In the genomic region with DNA sequence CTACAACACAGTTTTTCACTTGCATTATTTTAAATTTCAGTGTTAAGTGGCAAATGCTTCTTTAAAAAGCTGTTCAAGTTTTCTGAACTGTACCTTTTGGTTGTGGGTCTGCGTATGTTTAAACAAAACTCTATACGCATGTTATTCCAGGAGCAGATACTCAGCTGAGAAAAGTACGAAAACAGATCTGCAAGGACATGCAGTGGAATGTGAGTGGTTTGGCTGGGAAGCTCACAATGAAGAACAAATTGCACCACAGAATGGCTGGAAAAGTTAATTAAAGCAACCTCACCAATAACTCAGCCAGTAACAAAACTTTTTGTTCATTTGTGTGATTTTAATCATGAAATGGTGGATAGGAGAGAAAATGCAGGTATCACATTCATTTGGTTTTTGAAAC, we compare ENCODE assay signal across 1 cellular context.
TF ChIP-seq lines count a peak whose summit lies in the region.

No MANE protein-coding gene starts in this region.

TF ChIP-seq in SK-N-SH, 30 proteins besides CTCF, POLR2A, EP300 and RAD21:
- no peak for TF ChIP-seq MXI1 (IDR thresholded peaks at IDR 0.05; ENCODE audit: low read depth, low read length)
- TF ChIP-seq, protein P1, sequence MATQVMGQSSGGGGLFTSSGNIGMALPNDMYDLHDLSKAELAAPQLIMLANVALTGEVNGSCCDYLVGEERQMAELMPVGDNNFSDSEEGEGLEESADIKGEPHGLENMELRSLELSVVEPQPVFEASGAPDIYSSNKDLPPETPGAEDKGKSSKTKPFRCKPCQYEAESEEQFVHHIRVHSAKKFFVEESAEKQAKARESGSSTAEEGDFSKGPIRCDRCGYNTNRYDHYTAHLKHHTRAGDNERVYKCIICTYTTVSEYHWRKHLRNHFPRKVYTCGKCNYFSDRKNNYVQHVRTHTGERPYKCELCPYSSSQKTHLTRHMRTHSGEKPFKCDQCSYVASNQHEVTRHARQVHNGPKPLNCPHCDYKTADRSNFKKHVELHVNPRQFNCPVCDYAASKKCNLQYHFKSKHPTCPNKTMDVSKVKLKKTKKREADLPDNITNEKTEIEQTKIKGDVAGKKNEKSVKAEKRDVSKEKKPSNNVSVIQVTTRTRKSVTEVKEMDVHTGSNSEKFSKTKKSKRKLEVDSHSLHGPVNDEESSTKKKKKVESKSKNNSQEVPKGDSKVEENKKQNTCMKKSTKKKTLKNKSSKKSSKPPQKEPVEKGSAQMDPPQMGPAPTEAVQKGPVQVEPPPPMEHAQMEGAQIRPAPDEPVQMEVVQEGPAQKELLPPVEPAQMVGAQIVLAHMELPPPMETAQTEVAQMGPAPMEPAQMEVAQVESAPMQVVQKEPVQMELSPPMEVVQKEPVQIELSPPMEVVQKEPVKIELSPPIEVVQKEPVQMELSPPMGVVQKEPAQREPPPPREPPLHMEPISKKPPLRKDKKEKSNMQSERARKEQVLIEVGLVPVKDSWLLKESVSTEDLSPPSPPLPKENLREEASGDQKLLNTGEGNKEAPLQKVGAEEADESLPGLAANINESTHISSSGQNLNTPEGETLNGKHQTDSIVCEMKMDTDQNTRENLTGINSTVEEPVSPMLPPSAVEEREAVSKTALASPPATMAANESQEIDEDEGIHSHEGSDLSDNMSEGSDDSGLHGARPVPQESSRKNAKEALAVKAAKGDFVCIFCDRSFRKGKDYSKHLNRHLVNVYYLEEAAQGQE (IDR thresholded peaks at IDR 0.05; ENCODE audit: low read depth, low read length) = no peak
- TF ChIP-seq, protein P2, sequence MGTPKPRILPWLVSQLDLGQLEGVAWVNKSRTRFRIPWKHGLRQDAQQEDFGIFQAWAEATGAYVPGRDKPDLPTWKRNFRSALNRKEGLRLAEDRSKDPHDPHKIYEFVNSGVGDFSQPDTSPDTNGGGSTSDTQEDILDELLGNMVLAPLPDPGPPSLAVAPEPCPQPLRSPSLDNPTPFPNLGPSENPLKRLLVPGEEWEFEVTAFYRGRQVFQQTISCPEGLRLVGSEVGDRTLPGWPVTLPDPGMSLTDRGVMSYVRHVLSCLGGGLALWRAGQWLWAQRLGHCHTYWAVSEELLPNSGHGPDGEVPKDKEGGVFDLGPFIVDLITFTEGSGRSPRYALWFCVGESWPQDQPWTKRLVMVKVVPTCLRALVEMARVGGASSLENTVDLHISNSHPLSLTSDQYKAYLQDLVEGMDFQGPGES (IDR thresholded peaks at IDR 0.05; ENCODE audit: low read depth, low read length) = no peak
- TF ChIP-seq GATA2 (CRISPR knock-in tag; IDR thresholded peaks at IDR 0.05) = no peak
- TF ChIP-seq JUND (IDR thresholded peaks at IDR 0.05) = no peak
- no peak for TF ChIP-seq FOXJ3 (CRISPR knock-in tag; IDR thresholded peaks at IDR 0.05)
- no peak for TF ChIP-seq TCF12 (IDR thresholded peaks at IDR 0.05)
- TF ChIP-seq USF1 (IDR thresholded peaks at IDR 0.05; ENCODE audit: borderline replicate concordance, low read depth) = no peak
- TF ChIP-seq RFX5 (IDR thresholded peaks at IDR 0.05; ENCODE audit: low read length) = no peak
- no peak for TF ChIP-seq RCOR1 (IDR thresholded peaks at IDR 0.05; ENCODE audit: low read length)
- TF ChIP-seq FOXM1 (IDR thresholded peaks at IDR 0.05; ENCODE audit: low read depth) = no peak
- TF ChIP-seq GABPA (IDR thresholded peaks at IDR 0.05; ENCODE audit: low read depth) = no peak
- TF ChIP-seq CHD2 (IDR thresholded peaks at IDR 0.05; ENCODE audit: low read length, partially characterized antibody) = no peak
- no peak for TF ChIP-seq TAF1 (IDR thresholded peaks at IDR 0.05; ENCODE audit: borderline replicate concordance, low read depth, low read length)
- TF ChIP-seq ELF1 (IDR thresholded peaks at IDR 0.05) = no peak
- no peak for TF ChIP-seq USF2 (IDR thresholded peaks at IDR 0.05; ENCODE audit: borderline replicate concordance, low read depth, low read length)
- no peak for TF ChIP-seq SMC3 (IDR thresholded peaks at IDR 0.05; ENCODE audit: low read depth, low read length)
- TF ChIP-seq SIN3A (IDR thresholded peaks at IDR 0.05; ENCODE audit: borderline replicate concordance, low read depth, low read length) = no peak
- TF ChIP-seq EZH2phosphoT487 (IDR thresholded peaks at IDR 0.05; ENCODE audit: borderline replicate concordance, low read depth) = no peak
